In the genomic region with DNA sequence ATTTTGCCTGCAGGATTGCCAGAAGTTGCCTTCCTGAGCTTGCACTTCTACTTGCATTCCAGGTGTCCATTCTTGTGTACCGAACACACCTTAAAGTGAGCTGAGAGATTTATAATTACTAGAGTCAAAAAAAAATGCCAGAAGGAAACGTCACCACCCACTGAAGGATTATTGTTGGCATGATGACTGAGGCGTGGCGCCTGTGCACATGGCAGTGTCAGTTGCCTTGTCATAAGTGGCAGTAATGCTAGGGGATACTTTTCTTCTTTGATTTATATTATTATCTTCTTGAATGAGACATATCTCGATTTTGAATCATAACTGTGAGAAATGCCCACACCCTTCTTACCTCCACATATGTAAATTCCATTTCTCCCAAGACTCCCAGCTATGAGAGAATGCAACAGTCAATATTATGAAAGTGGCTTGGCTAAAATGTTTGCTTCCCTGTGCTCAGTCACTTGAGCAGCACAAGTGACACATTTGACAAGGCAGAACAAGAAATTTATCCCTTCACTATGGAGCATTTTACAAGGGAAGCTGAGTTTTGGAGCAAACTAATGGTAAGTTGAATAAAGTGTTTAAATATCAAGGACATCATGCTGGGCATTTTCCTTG, we compare ENCODE assay signal across 20 cellular contexts.
A peak's percentile ranks its signal among the peaks of the same experiment; 100 is the strongest.
DNase-seq lines count a peak whose midpoint lies in the region; ATAC-seq and TF ChIP-seq lines count a peak whose summit lies in the region.
"Had no signal": no experiment of that assay in that cellular context is flagged by ENCODE, and none has a peak within 500 bp of the region (broad histone marks: within the 10 kb centered on the region; RNA-seq: fewer than 3 reads in every experiment).

No MANE protein-coding gene starts in this region.

- intact Hi-C loops in MCF 10A (cut with micrococcal nuclease) (no loop called here), right cardiac atrium (cut with DNase I) (no loop called here)

- H3K4me3 ChIP-seq in kidney epithelial cell (ENCODE audit: low read depth, low read length), result no peak overlapping the region
- no peak overlapping the region for H3K4me3 ChIP-seq in skin epidermis
- H3K4me3 ChIP-seq in right cardiac atrium (ENCODE audit: low read length), result no peak overlapping the region
- H3K4me3 ChIP-seq: tibial artery had no signal

- no peaks in the 10 kb centered on the region for H3K27me3 ChIP-seq in kidney epithelial cell (ENCODE audit: control insufficient read depth, insufficient read depth, low read length)
- no peaks in the 10 kb centered on the region for H3K27me3 ChIP-seq in right cardiac atrium (ENCODE audit: control insufficient read depth, insufficient read depth)
- H3K27me3 ChIP-seq: tibial artery had no signal

- H3K27me3 Mint-ChIP-seq in MCF 10A (ENCODE audit: insufficient read depth, unreplicated experiment), result no peaks in the 10 kb centered on the region
- peaks cover 51% of the 10 kb centered on the region for H3K27me3 Mint-ChIP-seq in stimulated activated naive CD8-positive, alpha-beta T cell treated with anti-CD3 and anti-CD28 coated beads, Interleukin-15, amount 100 ng/mL, for 72 hours

- no TSS peak for BruUV-seq in MCF 10A (replicated peaks; lab: Mats Ljungman, UMichigan)

- H3K9me3 ChIP-seq in right cardiac atrium (ENCODE audit: control insufficient read depth, low read length), result no peaks in the 10 kb centered on the region
- H3K9me3 ChIP-seq: tibial artery had no signal

- no peaks in the 10 kb centered on the region for H3K4me1 ChIP-seq in right cardiac atrium (ENCODE audit: control insufficient read depth, insufficient read depth, low read length)

- peaks cover 5% of the 10 kb centered on the region for H3K36me3 Mint-ChIP-seq in MCF 10A (ENCODE audit: insufficient read depth, unreplicated experiment)
- H3K36me3 Mint-ChIP-seq: activated naive CD8-positive, alpha-beta T cell treated with anti-CD3 and anti-CD28 coated beads, Interleukin-2, amount 10 ng/mL, durations not matched to agents 7 days and 5 days; natural killer cell had no signal

- H3K27ac Mint-ChIP-seq in MCF 10A (ENCODE audit: low read depth, unreplicated experiment), result peak overlapping the region; percentile 92
- H3K27ac Mint-ChIP-seq in stimulated activated naive CD8-positive, alpha-beta T cell treated with anti-CD3 and anti-CD28 coated beads, Interleukin-15, amount 100 ng/mL, for 72 hours, result no peak overlapping the region
- H3K27ac Mint-ChIP-seq: activated naive CD8-positive, alpha-beta T cell treated with anti-CD3 and anti-CD28 coated beads, Interleukin-2, amount 10 ng/mL, durations not matched to agents 7 days and 5 days; natural killer cell had no signal

- H3K36me3 ChIP-seq in kidney epithelial cell (ENCODE audit: control insufficient read depth, insufficient read depth, low read length), result no peaks in the 10 kb centered on the region
- H3K36me3 ChIP-seq: tibial artery had no signal

- H3K27ac ChIP-seq in skin epidermis (peak overlapping the region in 11 of 21 experiments; percentile 40 to 79 (median 61)), right cardiac atrium (ENCODE audit: low read length) (no peak overlapping the region)
- H3K27ac ChIP-seq: HL-60 had no signal

- no peak for TF ChIP-seq CTCF in MCF 10A (IDR thresholded peaks at IDR 0.05; ENCODE audit: unreplicated experiment)
- TF ChIP-seq CTCF in kidney epithelial cell (IDR thresholded peaks at IDR 0.05; ENCODE audit: insufficient read depth, low read length, poor library complexity, severe bottlenecking), result no peak

- H3K4me1 Mint-ChIP-seq in MCF 10A (ENCODE audit: insufficient read depth, unreplicated experiment), result peaks cover 34% of the 10 kb centered on the region
- H3K4me1 Mint-ChIP-seq in stimulated activated naive CD8-positive, alpha-beta T cell treated with anti-CD3 and anti-CD28 coated beads, Interleukin-15, amount 100 ng/mL, for 72 hours, result no peaks in the 10 kb centered on the region
- H3K4me1 Mint-ChIP-seq: activated naive CD8-positive, alpha-beta T cell treated with anti-CD3 and anti-CD28 coated beads, Interleukin-2, amount 10 ng/mL, durations not matched to agents 7 days and 5 days; natural killer cell had no signal

- POLR2A ChIA-PET in MCF 10A (lab: Yijun Ruan, JAX), result interaction anchor here (0.5 to 4.0 kb wide), 24 partner anchors 10 to 469 kb away, joined by 3 to 101 read pairs (median 7); partner anchors contain the start of gene SASH1

- H3K4me3 Mint-ChIP-seq in MCF 10A (ENCODE audit: unreplicated experiment), result peak overlapping the region; percentile 60
- H3K4me3 Mint-ChIP-seq in stimulated activated naive CD8-positive, alpha-beta T cell treated with anti-CD3 and anti-CD28 coated beads, Interleukin-15, amount 100 ng/mL, for 72 hours, result no peak overlapping the region
- H3K4me3 Mint-ChIP-seq: activated naive CD8-positive, alpha-beta T cell treated with anti-CD3 and anti-CD28 coated beads, Interleukin-2, amount 10 ng/mL, durations not matched to agents 7 days and 5 days; natural killer cell had no signal

- CTCF ChIA-PET in MCF 10A (lab: Yijun Ruan, JAX), result interaction anchor here (0.6 to 3.7 kb wide), 11 partner anchors 10 to 686 kb away, joined by 3 to 29 read pairs (median 4); no protein-coding TSS in a partner anchor

- WGBS in right cardiac atrium, result 84% methylated on average over 5 of the region's 5 CpGs

- peak; percentile 74 for DNase-seq in HT-29 (ENCODE audit: low spot score)
- DNase-seq in MCF 10A (ENCODE audit: unreplicated experiment), result peak; percentile 54
- DNase-seq in kidney epithelial cell (ENCODE audit: low read depth), result peak; percentile 63
- DNase-seq in stimulated activated naive CD8-positive, alpha-beta T cell treated with anti-CD3 and anti-CD28 coated beads, Interleukin-15, amount 100 ng/mL, for 72 hours, result no peak
- no peak for DNase-seq in NCI-H2107 treated with DMSO at 0.1 percent for 48 hours (lab: John Stamatoyannopoulos, UW; ENCODE audit: unreplicated experiment)
- DNase-seq in stimulated activated CD4-positive, alpha-beta T cell treated with anti-CD3 and anti-CD28 coated beads, Interleukin-2, amount 100 ng/mL, for 24 hours, result no peak
- no peak for DNase-seq in right cardiac atrium
- DNase-seq: activated CD4-positive, alpha-beta T cell treated with anti-CD3 and anti-CD28 coated beads, Interleukin-2, amount 50 U/mL, for 1 hour; activated naive CD8-positive, alpha-beta T cell treated with anti-CD3 and anti-CD28 coated beads, Interleukin-2, amount 10 ng/mL, durations not matched to agents 7 days and 5 days; Karpas-422; left ventricle myocardium superior; natural killer cell; NCI-H187; NCI-H748 treated with DMSO at 0.1 percent for 48 hours; SIG-M5; stimulated activated CD4-positive, alpha-beta T cell treated with anti-CD3 and anti-CD28 coated beads, Interleukin-1b, Interleukin-23, amount 100 ng/mL, for 48 hours; T1000 had no signal

- H3K9me3 Mint-ChIP-seq in MCF 10A (ENCODE audit: unreplicated experiment), result no peaks in the 10 kb centered on the region
- peaks cover 0 to 7% of the 10 kb centered on the region in 2 donors for H3K9me3 Mint-ChIP-seq in stimulated activated naive CD8-positive, alpha-beta T cell treated with anti-CD3 and anti-CD28 coated beads, Interleukin-15, amount 100 ng/mL, for 72 hours

- ATAC-seq in stimulated activated naive CD8-positive, alpha-beta T cell treated with anti-CD3 and anti-CD28 coated beads, Interleukin-15, amount 100 ng/mL, for 72 hours, result no peak
- ATAC-seq in right cardiac atrium, result no peak
- ATAC-seq: natural killer cell had no signal

Comparison
In these comparisons a context has a peak if more than half of its experiments do, and no peak if none do; other contexts are left out.
1. DNase-seq: peak in HT-29 (single experiment), MCF 10A (single experiment) and kidney epithelial cell (single experiment); none in stimulated activated naive CD8-positive, alpha-beta T cell treated with anti-CD3 and anti-CD28 coated beads, Interleukin-15, amount 100 ng/mL, for 72 hours (0 of 2), NCI-H2107 treated with DMSO at 0.1 percent for 48 hours (single experiment), stimulated activated CD4-positive, alpha-beta T cell treated with anti-CD3 and anti-CD28 coated beads, Interleukin-2, amount 100 ng/mL, for 24 hours (0 of 2) and right cardiac atrium (0 of 3).